1 cellular context compared by ENCODE assay signal in the genomic region with DNA sequence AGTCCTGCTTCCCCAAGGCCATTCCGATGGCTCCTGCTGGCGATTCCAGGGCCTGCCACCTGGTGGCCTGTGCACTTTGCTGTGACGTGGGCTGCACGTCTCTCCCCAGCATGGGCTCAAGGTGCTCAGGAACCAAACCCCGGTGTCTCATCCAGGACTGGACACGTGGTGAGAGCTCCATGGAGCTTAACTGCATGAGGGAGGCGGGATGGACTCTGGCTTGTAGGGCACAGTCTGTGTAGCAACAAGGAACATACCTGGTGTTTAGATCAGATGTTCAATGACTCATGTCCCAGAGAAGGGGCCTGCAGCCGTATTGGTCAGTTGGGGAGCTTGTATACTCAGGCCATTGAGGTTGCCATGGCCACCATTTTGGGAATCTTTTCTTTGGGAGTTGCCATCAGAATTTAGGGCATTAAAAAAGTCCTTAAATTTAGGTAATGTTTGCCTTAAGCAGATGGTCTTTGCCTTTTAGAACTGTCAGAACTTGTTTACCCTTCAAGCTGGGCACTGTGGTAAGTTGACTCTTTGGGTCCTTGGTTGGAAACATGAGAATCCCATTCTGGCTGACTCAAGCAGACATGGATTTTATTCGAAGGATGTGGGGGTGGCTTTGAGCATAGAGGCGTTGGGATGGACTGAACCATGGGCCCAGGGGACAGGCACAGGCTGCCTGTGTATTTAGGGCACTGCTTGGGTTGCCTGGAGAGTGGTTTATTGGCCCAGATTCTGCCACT.
TF ChIP-seq lines count a peak whose summit lies in the region.

No MANE protein-coding gene starts in this region.

TF ChIP-seq in HepG2, 621 proteins besides CTCF, POLR2A, EP300 and RAD21 (continued from another document and continues in another):
- TF ChIP-seq ZBTB33 (CRISPR knock-in tag; IDR thresholded peaks at IDR 0.05) (peak; percentile 100), SALL1 (CRISPR knock-in tag; IDR thresholded peaks at IDR 0.05) (peak; percentile 99), MEIS1 (CRISPR knock-in tag; IDR thresholded peaks at IDR 0.05; ENCODE audit: borderline replicate concordance) (peak; percentile 84; the same call in 1 of the 2 replicates), RAD51 (IDR thresholded peaks at IDR 0.05; ENCODE audit: borderline replicate concordance) (peak; percentile 63; the same call in 1 of the 2 replicates), ZNF567 (CRISPR knock-in tag; IDR thresholded peaks at IDR 0.05; ENCODE audit: borderline replicate concordance) (0 out of 2 replicates have a peak, but pooled peaks have one; percentile 88), GABPA (IDR thresholded peaks at IDR 0.05; ENCODE audit: low read depth, low read length) (no peak), GABPA (CRISPR knock-in tag; IDR thresholded peaks at IDR 0.05; ENCODE audit: low read depth) (peak; percentile 66), PCBP2 (optimal IDR thresholded peaks at IDR 0.05; ENCODE audit: low read depth, low read length, poor library complexity, severe bottlenecking) (no peak), MLXIP (CRISPR knock-in tag; IDR thresholded peaks at IDR 0.05; ENCODE audit: borderline replicate concordance) (no peak), ZNF333 (CRISPR knock-in tag; IDR thresholded peaks at IDR 0.05; ENCODE audit: borderline replicate concordance) (peak; percentile 92; the same call in 1 of the 2 replicates), SNAI1 (CRISPR knock-in tag; IDR thresholded peaks at IDR 0.05; ENCODE audit: borderline replicate concordance) (peak; percentile 73; the same call in 1 of the 2 replicates), ZNF556 (CRISPR knock-in tag; IDR thresholded peaks at IDR 0.05; ENCODE audit: borderline replicate concordance) (peak; percentile 98), ZSCAN22 (CRISPR knock-in tag; IDR thresholded peaks at IDR 0.05) (no peak), FOXA3 (CRISPR knock-in tag; IDR thresholded peaks at IDR 0.05) (peak; percentile 87), CREM (IDR thresholded peaks at IDR 0.05) (peak; percentile 88), CREM (CRISPR knock-in tag; IDR thresholded peaks at IDR 0.05) (peak; percentile 78), ZNF30 (CRISPR knock-in tag; IDR thresholded peaks at IDR 0.05) (no peak), GMEB1 (CRISPR knock-in tag; IDR thresholded peaks at IDR 0.05; ENCODE audit: borderline replicate concordance) (peak; percentile 73), ZNF788 (CRISPR knock-in tag; IDR thresholded peaks at IDR 0.05; ENCODE audit: borderline replicate concordance) (peak; percentile 80), ONECUT2 (CRISPR knock-in tag; IDR thresholded peaks at IDR 0.05) (no peak), SP5 (CRISPR knock-in tag; IDR thresholded peaks at IDR 0.05; ENCODE audit: borderline replicate concordance, low read depth) (peak; percentile 79), HNRNPLL (IDR thresholded peaks at IDR 0.05; ENCODE audit: low read depth, low read length, poor library complexity, severe bottlenecking) (peak; percentile 27), NCOR1 (IDR thresholded peaks at IDR 0.05; ENCODE audit: borderline replicate concordance, low read length) (peak; percentile 95), SMC3 (IDR thresholded peaks at IDR 0.05; ENCODE audit: low read length) (peak; percentile 65), POGZ (CRISPR knock-in tag; IDR thresholded peaks at IDR 0.05) (peak; percentile 100), AKAP8 (CRISPR knock-in tag; IDR thresholded peaks at IDR 0.05) (0 out of 2 replicates have a peak, but pooled peaks have one; percentile 14), ZIK1 (CRISPR knock-in tag; IDR thresholded peaks at IDR 0.05; ENCODE audit: borderline replicate concordance, low read depth) (0 out of 2 replicates have a peak, but pooled peaks have one; percentile 85), RXRA (CRISPR knock-in tag; IDR thresholded peaks at IDR 0.05) (peak; percentile 91), FOSL2 (CRISPR knock-in tag; IDR thresholded peaks at IDR 0.05) (peak; percentile 96), CHD2 (IDR thresholded peaks at IDR 0.05; ENCODE audit: low read depth, low read length) (0 out of 2 replicates have a peak, but pooled peaks have one; percentile 24), PAXIP1 (CRISPR knock-in tag; conservative IDR thresholded peaks at IDR 0.05) (peak; percentile 93)
- TF ChIP-seq, protein P1, sequence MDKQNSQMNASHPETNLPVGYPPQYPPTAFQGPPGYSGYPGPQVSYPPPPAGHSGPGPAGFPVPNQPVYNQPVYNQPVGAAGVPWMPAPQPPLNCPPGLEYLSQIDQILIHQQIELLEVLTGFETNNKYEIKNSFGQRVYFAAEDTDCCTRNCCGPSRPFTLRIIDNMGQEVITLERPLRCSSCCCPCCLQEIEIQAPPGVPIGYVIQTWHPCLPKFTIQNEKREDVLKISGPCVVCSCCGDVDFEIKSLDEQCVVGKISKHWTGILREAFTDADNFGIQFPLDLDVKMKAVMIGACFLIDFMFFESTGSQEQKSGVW (CRISPR knock-in tag; IDR thresholded peaks at IDR 0.05; ENCODE audit: borderline replicate concordance), result no peak
- TF ChIP-seq, protein P2, sequence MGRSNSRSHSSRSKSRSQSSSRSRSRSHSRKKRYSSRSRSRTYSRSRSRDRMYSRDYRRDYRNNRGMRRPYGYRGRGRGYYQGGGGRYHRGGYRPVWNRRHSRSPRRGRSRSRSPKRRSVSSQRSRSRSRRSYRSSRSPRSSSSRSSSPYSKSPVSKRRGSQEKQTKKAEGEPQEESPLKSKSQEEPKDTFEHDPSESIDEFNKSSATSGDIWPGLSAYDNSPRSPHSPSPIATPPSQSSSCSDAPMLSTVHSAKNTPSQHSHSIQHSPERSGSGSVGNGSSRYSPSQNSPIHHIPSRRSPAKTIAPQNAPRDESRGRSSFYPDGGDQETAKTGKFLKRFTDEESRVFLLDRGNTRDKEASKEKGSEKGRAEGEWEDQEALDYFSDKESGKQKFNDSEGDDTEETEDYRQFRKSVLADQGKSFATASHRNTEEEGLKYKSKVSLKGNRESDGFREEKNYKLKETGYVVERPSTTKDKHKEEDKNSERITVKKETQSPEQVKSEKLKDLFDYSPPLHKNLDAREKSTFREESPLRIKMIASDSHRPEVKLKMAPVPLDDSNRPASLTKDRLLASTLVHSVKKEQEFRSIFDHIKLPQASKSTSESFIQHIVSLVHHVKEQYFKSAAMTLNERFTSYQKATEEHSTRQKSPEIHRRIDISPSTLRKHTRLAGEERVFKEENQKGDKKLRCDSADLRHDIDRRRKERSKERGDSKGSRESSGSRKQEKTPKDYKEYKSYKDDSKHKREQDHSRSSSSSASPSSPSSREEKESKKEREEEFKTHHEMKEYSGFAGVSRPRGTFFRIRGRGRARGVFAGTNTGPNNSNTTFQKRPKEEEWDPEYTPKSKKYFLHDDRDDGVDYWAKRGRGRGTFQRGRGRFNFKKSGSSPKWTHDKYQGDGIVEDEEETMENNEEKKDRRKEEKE (IDR thresholded peaks at IDR 0.05), result no peak
- TF ChIP-seq, protein P3, sequence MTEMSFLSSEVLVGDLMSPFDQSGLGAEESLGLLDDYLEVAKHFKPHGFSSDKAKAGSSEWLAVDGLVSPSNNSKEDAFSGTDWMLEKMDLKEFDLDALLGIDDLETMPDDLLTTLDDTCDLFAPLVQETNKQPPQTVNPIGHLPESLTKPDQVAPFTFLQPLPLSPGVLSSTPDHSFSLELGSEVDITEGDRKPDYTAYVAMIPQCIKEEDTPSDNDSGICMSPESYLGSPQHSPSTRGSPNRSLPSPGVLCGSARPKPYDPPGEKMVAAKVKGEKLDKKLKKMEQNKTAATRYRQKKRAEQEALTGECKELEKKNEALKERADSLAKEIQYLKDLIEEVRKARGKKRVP (CRISPR knock-in tag; IDR thresholded peaks at IDR 0.05), result no peak
- TF ChIP-seq, protein P4, sequence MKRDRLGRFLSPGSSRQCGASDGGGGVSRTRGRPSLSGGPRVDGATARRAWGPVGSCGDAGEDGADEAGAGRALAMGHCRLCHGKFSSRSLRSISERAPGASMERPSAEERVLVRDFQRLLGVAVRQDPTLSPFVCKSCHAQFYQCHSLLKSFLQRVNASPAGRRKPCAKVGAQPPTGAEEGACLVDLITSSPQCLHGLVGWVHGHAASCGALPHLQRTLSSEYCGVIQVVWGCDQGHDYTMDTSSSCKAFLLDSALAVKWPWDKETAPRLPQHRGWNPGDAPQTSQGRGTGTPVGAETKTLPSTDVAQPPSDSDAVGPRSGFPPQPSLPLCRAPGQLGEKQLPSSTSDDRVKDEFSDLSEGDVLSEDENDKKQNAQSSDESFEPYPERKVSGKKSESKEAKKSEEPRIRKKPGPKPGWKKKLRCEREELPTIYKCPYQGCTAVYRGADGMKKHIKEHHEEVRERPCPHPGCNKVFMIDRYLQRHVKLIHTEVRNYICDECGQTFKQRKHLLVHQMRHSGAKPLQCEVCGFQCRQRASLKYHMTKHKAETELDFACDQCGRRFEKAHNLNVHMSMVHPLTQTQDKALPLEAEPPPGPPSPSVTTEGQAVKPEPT (CRISPR knock-in tag; IDR thresholded peaks at IDR 0.05; ENCODE audit: low read depth), result peak; percentile 84; the same call in 1 of the 2 replicates
- TF ChIP-seq, protein P5, sequence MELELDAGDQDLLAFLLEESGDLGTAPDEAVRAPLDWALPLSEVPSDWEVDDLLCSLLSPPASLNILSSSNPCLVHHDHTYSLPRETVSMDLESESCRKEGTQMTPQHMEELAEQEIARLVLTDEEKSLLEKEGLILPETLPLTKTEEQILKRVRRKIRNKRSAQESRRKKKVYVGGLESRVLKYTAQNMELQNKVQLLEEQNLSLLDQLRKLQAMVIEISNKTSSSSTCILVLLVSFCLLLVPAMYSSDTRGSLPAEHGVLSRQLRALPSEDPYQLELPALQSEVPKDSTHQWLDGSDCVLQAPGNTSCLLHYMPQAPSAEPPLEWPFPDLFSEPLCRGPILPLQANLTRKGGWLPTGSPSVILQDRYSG (CRISPR knock-in tag; IDR thresholded peaks at IDR 0.05), result 0 out of 2 replicates have a peak, but pooled peaks have one; percentile 50
- TF ChIP-seq, protein P6, sequence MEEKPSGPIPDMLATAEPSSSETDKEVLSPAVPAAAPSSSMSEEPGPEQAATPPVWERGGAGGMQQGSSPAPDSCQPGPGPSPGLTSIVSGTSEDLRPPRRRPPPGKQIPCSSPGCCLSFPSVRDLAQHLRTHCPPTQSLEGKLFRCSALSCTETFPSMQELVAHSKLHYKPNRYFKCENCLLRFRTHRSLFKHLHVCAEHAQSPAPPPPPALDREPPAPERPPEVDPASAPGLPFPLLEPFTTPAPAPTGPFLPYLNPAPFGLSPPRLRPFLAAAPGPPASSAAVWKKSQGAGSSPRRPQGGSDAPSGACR (CRISPR knock-in tag; IDR thresholded peaks at IDR 0.05), result peak; percentile 94; the same call in 1 of the 2 replicates
